In genomic region chr13:67557118-67557517, GRCh38 we compare ENCODE assay signal across 30 cellular contexts.
"Had no signal": no experiment of that assay in that cellular context is flagged by ENCODE, and none has a peak within 500 bp of the region (broad histone marks: within the 10 kb centered on the region; RNA-seq: fewer than 3 reads in every experiment).

No MANE protein-coding gene starts in this region.

- H3K27ac ChIP-seq: ascending aorta, cardiac muscle cell, VCaP had no signal

- H3K4me3 ChIP-seq: ascending aorta, cardiac muscle cell had no signal

- FAIRE-seq: bronchial epithelial cell, colon had no signal

- H3K27me3 ChIP-seq: ascending aorta, cardiac muscle cell had no signal

- H3K4me1 ChIP-seq: ascending aorta had no signal

- ATAC-seq: activated CD4-positive, alpha-beta T cell treated with anti-CD3 and anti-CD28 coated beads for 36 hours; activated CD8-positive, alpha-beta memory T cell treated with anti-CD3 and anti-CD28 coated beads, Interleukin-2, amount 10 ng/mL, durations not matched to agents 7 days and 5 days; activated CD8-positive, alpha-beta T cell treated with anti-CD3 and anti-CD28 coated beads, Interleukin-2, amount 10 ng/mL, durations not matched to agents 7 days and 5 days; activated naive CD8-positive, alpha-beta T cell treated with anti-CD3 and anti-CD28 coated beads, Interleukin-2, amount 50 U/mL, for 24 hours had no signal

- DNase-seq: activated B cell treated with CpG ODN at 0.5 μM for 24 hours; activated CD4-positive, alpha-beta memory T cell treated with anti-CD3 and anti-CD28 coated beads, Interleukin-2, amount 10 ng/mL, durations not matched to agents 7 days and 5 days; activated CD4-positive, alpha-beta T cell treated with anti-CD3 and anti-CD28 coated beads for 1 hour; activated CD4-positive, alpha-beta T cell treated with anti-CD3 and anti-CD28 coated beads for 36 hours; activated CD4-positive, alpha-beta T cell treated with anti-CD3 and anti-CD28 coated beads for 48 hours; activated CD4-positive, alpha-beta T cell treated with anti-CD3 and anti-CD28 coated beads, Interleukin-2, amount 10 ng/mL, durations not matched to agents 7 days and 5 days; activated CD4-positive, alpha-beta T cell treated with anti-CD3 and anti-CD28 coated beads, Interleukin-2, amount 50 U/mL, for 48 hours; activated CD8-positive, alpha-beta memory T cell treated with anti-CD3 and anti-CD28 coated beads for 24 hours; activated CD8-positive, alpha-beta memory T cell treated with anti-CD3 and anti-CD28 coated beads, Interleukin-2, amount 10 ng/mL, durations not matched to agents 7 days and 5 days; activated CD8-positive, alpha-beta memory T cell treated with anti-CD3 and anti-CD28 coated beads, Interleukin-2, amount 50 U/mL, for 48 hours; activated CD8-positive, alpha-beta T cell treated with anti-CD3 and anti-CD28 coated beads, Interleukin-2, amount 10 ng/mL, durations not matched to agents 7 days and 5 days; activated effector memory CD4-positive, alpha-beta T cell treated with Interleukin-2 at 50 U/mL for 16 hours; activated gamma-delta T cell; activated naive CD4-positive, alpha-beta T cell treated with Interleukin-2 at 50 U/mL for 16 hours; activated naive CD8-positive, alpha-beta T cell treated with anti-CD3 and anti-CD28 coated beads, Interleukin-2, amount 10 ng/mL, durations not matched to agents 7 days and 5 days; activated naive CD8-positive, alpha-beta T cell treated with anti-CD3 and anti-CD28 coated beads, Interleukin-2, amount 50 U/mL, for 24 hours; activated T-cell treated with anti-CD3 and anti-CD28 coated beads, Interleukin-2, amount 50 U/mL, for 24 hours; activated T-cell treated with anti-CD3 and anti-CD28 coated beads, Interleukin-2, amount 50 U/mL, for 48 hours; amygdala; anterior cingulate cortex; caudate nucleus; cerebellar nuclear complex; T-helper 1 cell; T-helper 2 cell; T-helper 9 cell had no signal

- H3K36me3 ChIP-seq: ascending aorta, cardiac muscle cell had no signal
